15 cellular contexts compared by ENCODE assay signal in the genomic region with DNA sequence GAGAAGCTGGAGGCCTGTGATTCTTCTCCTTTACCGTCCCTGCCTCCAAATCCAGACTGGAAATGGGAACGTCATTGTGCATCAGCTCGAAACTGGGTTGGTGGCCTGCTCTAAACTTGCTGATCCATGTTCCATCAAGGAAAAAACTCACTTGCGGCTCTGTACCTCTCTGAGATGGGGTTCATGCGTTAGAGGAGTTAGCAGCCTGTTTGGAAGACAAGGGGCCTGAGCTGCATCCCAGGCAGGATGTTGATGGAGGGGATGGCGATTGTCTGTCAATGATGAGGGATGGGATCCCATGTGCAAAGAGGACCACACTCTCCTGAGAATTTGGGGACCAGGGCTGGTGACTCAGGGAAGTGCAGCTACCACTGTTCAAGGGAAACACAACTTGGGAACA. TPM values are rescaled to one million over a fixed set of nuclear protein-coding genes. Genes with fewer than 3 reads are reported as not detected.
DNase-seq lines count a peak whose midpoint lies in the region; ATAC-seq and TF ChIP-seq lines count a peak whose summit lies in the region.
"Had no signal": no experiment of that assay in that cellular context is flagged by ENCODE, and none has a peak within 500 bp of the region (broad histone marks: within the 10 kb centered on the region; RNA-seq: fewer than 3 reads in every experiment).

No MANE protein-coding gene starts in this region.

- DNase-seq in cardiac septum (ENCODE audit: low spot score) (peak; percentile 36), Right ventricle myocardium superior (no peak), endodermal cell (peak; percentile 23), posterior vena cava (ENCODE audit: low spot score) (peak; percentile 41), ureter (ENCODE audit: low spot score) (peak; percentile 40), WERI-Rb-1 (no peak), GM13977 (ENCODE audit: low spot score) (no peak), NCI-H1694 (lab: John Stamatoyannopoulos, UW) (no peak)
- DNase-seq: 8988T; Calu3; CD4-positive, CD25-positive, alpha-beta regulatory T cell; DMS 273 treated with DMSO at 0.1 percent for 48 hours; HCEC 1CT had no signal

- H3K4me3 ChIP-seq in endodermal cell (ENCODE audit: low read length) (no peak overlapping the region), WERI-Rb-1 (ENCODE audit: low read depth, low read length) (no peak overlapping the region)
- H3K4me3 ChIP-seq: BLaER1 treated with 17β-estradiol and CSF1 and Interleukin-3, amounts not matched to agents 10 nM and 100 nM; GM12878 had no signal

- no peaks in the 10 kb centered on the region for H3K9me3 ChIP-seq in endodermal cell (ENCODE audit: control insufficient read depth, low read length)
- no peaks in the 10 kb centered on the region for H3K9me3 ChIP-seq in WERI-Rb-1 (ENCODE audit: severe bottlenecking)

- no peak for ATAC-seq in Right ventricle myocardium superior (ENCODE audit: poor library complexity)
- ATAC-seq: GM12878 had no signal

- H3K4me3 Mint-ChIP-seq in endodermal cell, result no peak overlapping the region
- H3K4me3 Mint-ChIP-seq: CD4-positive, CD25-positive, alpha-beta regulatory T cell had no signal

- in situ Hi-C loops in GM13977 (cut with MboI; ENCODE audit: low pct_unique_long_range_greater_than_20kb, low sequenced_read_pairs, unreplicated experiment), result no loop called here

- H3K27me3 ChIP-seq in endodermal cell (ENCODE audit: control insufficient read depth, insufficient read depth, low read length, poor library complexity, severe bottlenecking) (no peaks in the 10 kb centered on the region), WERI-Rb-1 (ENCODE audit: insufficient read depth, low read depth, severe bottlenecking) (peaks cover 78% of the 10 kb centered on the region)
- H3K27me3 ChIP-seq: BLaER1 treated with 17β-estradiol and CSF1 and Interleukin-3, amounts not matched to agents 10 nM and 100 nM had no signal

- no peak overlapping the region for H3K27ac Mint-ChIP-seq in endodermal cell
- H3K27ac Mint-ChIP-seq: CD4-positive, CD25-positive, alpha-beta regulatory T cell had no signal

- H3K36me3 ChIP-seq in endodermal cell (ENCODE audit: control insufficient read depth, insufficient read depth, low read length) (no peaks in the 10 kb centered on the region), WERI-Rb-1 (no peaks in the 10 kb centered on the region)
- H3K36me3 ChIP-seq: BLaER1 treated with 17β-estradiol and CSF1 and Interleukin-3, amounts not matched to agents 10 nM and 100 nM had no signal

- peaks cover 1% of the 10 kb centered on the region for H3K9me3 Mint-ChIP-seq in endodermal cell

- no peak for TF ChIP-seq CTCF in endodermal cell (conservative IDR thresholded peaks at IDR 0.05)
- TF ChIP-seq CTCF in WERI-Rb-1 (IDR thresholded peaks at IDR 0.05; ENCODE audit: low read depth, low read length), result no peak
- TF ChIP-seq CTCF in GM13977 (IDR thresholded peaks at IDR 0.05; ENCODE audit: extremely low read depth, insufficient read depth, missing control alignments), result no peak

- H3K36me3 Mint-ChIP-seq in endodermal cell (ENCODE audit: low read depth), result no peaks in the 10 kb centered on the region
- H3K36me3 Mint-ChIP-seq: CD4-positive, CD25-positive, alpha-beta regulatory T cell had no signal

- WGBS in endodermal cell (ENCODE audit: insufficient coverage in 1 of 2, insufficient read length in 1 of 2), 2 experiments, result 90 to 96% methylated on average over 5 to 6 of the region's 6 CpGs

- H3K27ac ChIP-seq in endodermal cell (ENCODE audit: low read depth, low read length) (no peak overlapping the region), WERI-Rb-1 (no peak overlapping the region)
- H3K27ac ChIP-seq: BLaER1 treated with 17β-estradiol and CSF1 and Interleukin-3, amounts not matched to agents 10 nM and 100 nM had no signal

- H3K9ac ChIP-seq in endodermal cell (ENCODE audit: extremely low read depth, low read length, poor library complexity, severe bottlenecking), result no peak overlapping the region
- H3K9ac ChIP-seq: BLaER1 treated with 17β-estradiol and CSF1 and Interleukin-3, amounts not matched to agents 10 nM and 100 nM had no signal

- intact Hi-C loops in cardiac septum (cut with DNase I) (no loop called here), Right ventricle myocardium superior (cut with DNase I) (no loop called here), posterior vena cava (cut with DNase I) (loop anchor here in 1 of 2 donors (2.0 kb wide), 1 partner anchor 19 kb away; no protein-coding TSS in a partner anchor)

- peaks cover 7% of the 10 kb centered on the region for H3K4me1 Mint-ChIP-seq in endodermal cell
- H3K4me1 Mint-ChIP-seq: CD4-positive, CD25-positive, alpha-beta regulatory T cell had no signal

- peaks cover 3% of the 10 kb centered on the region for H3K4me1 ChIP-seq in endodermal cell (ENCODE audit: control insufficient read depth, insufficient read depth, low read length)

- no peaks in the 10 kb centered on the region for H3K27me3 Mint-ChIP-seq in endodermal cell (ENCODE audit: insufficient read depth)

RNA-seq across cellular contexts. Expression of a gene that starts 26.0 kb away (rescaled TPM):
- total RNA-seq in cardiac septum (0.83 TPM), Right ventricle myocardium superior (1.9 TPM), endodermal cell (1 to 10 TPM in 1 of 2 donors, not detected in 1; 1.9 TPM), posterior vena cava (10 to 100 TPM; 18.6 to 23.0 TPM), ureter (12.9 TPM)
- polyA plus RNA-seq in endodermal cell (2013, experiment 1 of 2), result 1.3 TPM
- 0.83 TPM for polyA plus RNA-seq in endodermal cell (2013, experiment 2 of 2)
- total RNA-seq: Calu3; CD4-positive, CD25-positive, alpha-beta regulatory T cell; GM12878 had no signal
- polyA plus RNA-seq: CD4-positive, CD25-positive, alpha-beta regulatory T cell; GM12878 had no signal

Comparison
In these comparisons a context has a peak if more than half of its experiments do, and no peak if none do; other contexts are left out.
1. DNase-seq: peak in cardiac septum (single experiment), endodermal cell (single experiment), posterior vena cava (single experiment) and ureter (single experiment); none in Right ventricle myocardium superior (single experiment), WERI-Rb-1 (single experiment), GM13977 (single experiment) and NCI-H1694 (single experiment).